Comparison of ENCODE assay signal across 8 cellular contexts in the genomic region with DNA sequence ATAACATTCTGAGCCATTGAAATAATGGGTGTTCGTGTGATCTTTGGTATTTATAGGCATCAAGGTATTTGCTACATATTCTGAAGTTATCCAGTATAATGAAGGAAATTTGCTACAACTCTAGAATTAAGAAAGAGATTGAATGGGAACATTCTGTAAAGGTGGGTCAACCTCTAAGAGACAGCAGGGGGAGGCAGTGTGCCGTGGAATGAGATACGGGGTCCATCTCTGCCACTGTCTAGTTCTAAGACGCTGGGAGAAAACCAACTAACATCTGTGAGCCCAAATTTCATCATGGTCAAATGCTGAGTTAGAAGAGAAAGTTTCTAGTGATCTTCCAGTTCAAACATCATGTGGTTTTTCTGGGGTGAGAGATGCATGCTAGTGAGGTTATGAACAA.
A peak's percentile ranks its signal among the peaks of the same experiment; 100 is the strongest.
DNase-seq lines count a peak whose midpoint lies in the region; ATAC-seq and TF ChIP-seq lines count a peak whose summit lies in the region.

No MANE protein-coding gene starts in this region.

- no peaks in the 10 kb centered on the region for H3K36me3 Mint-ChIP-seq in mesothelial cell of epicardium

- TF ChIP-seq CTCF in GM10248 (IDR thresholded peaks at IDR 0.05; ENCODE audit: control extremely low read depth, extremely low read depth, low read depth, missing control alignments) = peak; percentile 53
- peak; percentile 44; the same call in 1 of the 2 replicates for TF ChIP-seq CTCF in VCaP (conservative IDR thresholded peaks at IDR 0.05)
- peak; percentile 46 for TF ChIP-seq CTCF in mesothelial cell of epicardium (IDR thresholded peaks at IDR 0.05; ENCODE audit: unreplicated experiment)

- H3K4me3 Mint-ChIP-seq in mesothelial cell of epicardium = no peak overlapping the region
- H3K4me3 Mint-ChIP-seq in stimulated activated naive CD8-positive, alpha-beta T cell treated with anti-CD3 and anti-CD28 coated beads, Interleukin-15, amount 100 ng/mL, for 72 hours = no peak overlapping the region

- H3K27ac ChIP-seq in VCaP = no peak overlapping the region

- CTCF ChIA-PET in GM10248 (lab: Yijun Ruan, JAX) = interaction anchor here (1.6 to 3.1 kb wide), 2 partner anchors 18 to 185 kb away, joined by 3 to 12 read pairs; no protein-coding TSS in a partner anchor

- H3K27ac Mint-ChIP-seq in mesothelial cell of epicardium = no peak overlapping the region
- H3K27ac Mint-ChIP-seq in stimulated activated naive CD8-positive, alpha-beta T cell treated with anti-CD3 and anti-CD28 coated beads, Interleukin-15, amount 100 ng/mL, for 72 hours = no peak overlapping the region

- POLR2A ChIA-PET in GM10248 (lab: Yijun Ruan, JAX) = no interaction called here

- H3K4me1 Mint-ChIP-seq in mesothelial cell of epicardium = peaks cover 10% of the 10 kb centered on the region
- H3K4me1 Mint-ChIP-seq in stimulated activated naive CD8-positive, alpha-beta T cell treated with anti-CD3 and anti-CD28 coated beads, Interleukin-15, amount 100 ng/mL, for 72 hours = no peaks in the 10 kb centered on the region

- DNase-seq in GM10248 (ENCODE audit: extremely low spot score) (peak; percentile 38), mesothelial cell of epicardium (ENCODE audit: low spot score in 2 of 2, unreplicated experiment in 2 of 2) (peak; percentile 34 to 66), HCEC 1CT (no peak), NCI-H1092 treated with DMSO at 0.1 percent for 48 hours (lab: John Stamatoyannopoulos, UW) (no peak)
- no peak for DNase-seq in stimulated activated naive CD8-positive, alpha-beta T cell treated with anti-CD3 and anti-CD28 coated beads, Interleukin-15, amount 100 ng/mL, for 72 hours

- no peaks in the 10 kb centered on the region for H3K9me3 Mint-ChIP-seq in mesothelial cell of epicardium
- H3K9me3 Mint-ChIP-seq in stimulated activated naive CD8-positive, alpha-beta T cell treated with anti-CD3 and anti-CD28 coated beads, Interleukin-15, amount 100 ng/mL, for 72 hours = peaks cover 9 to 11% of the 10 kb centered on the region in 2 donors

- H3K27me3 Mint-ChIP-seq in mesothelial cell of epicardium (ENCODE audit: low read depth) = peaks cover 11% of the 10 kb centered on the region
- H3K27me3 Mint-ChIP-seq in stimulated activated naive CD8-positive, alpha-beta T cell treated with anti-CD3 and anti-CD28 coated beads, Interleukin-15, amount 100 ng/mL, for 72 hours = no peaks in the 10 kb centered on the region

- peak; percentile 93 for ATAC-seq in GM21381 (IDR thresholded peaks at IDR 0.05; ENCODE audit: unreplicated experiment)
- peak; percentile 81 for ATAC-seq in HG03521 (IDR thresholded peaks at IDR 0.05; ENCODE audit: unreplicated experiment)
- ATAC-seq in stimulated activated naive CD8-positive, alpha-beta T cell treated with anti-CD3 and anti-CD28 coated beads, Interleukin-15, amount 100 ng/mL, for 72 hours = no peak

Comparison
In these comparisons a context has a peak if more than half of its experiments do, and no peak if none do; other contexts are left out.
1. DNase-seq: peak in GM10248 (single experiment) and mesothelial cell of epicardium (2 of 2); none in stimulated activated naive CD8-positive, alpha-beta T cell treated with anti-CD3 and anti-CD28 coated beads, Interleukin-15, amount 100 ng/mL, for 72 hours (0 of 2), HCEC 1CT (single experiment) and NCI-H1092 treated with DMSO at 0.1 percent for 48 hours (single experiment).
2. Peak in every context shown above with its lines, with median percentiles within 50 percentile points of each other: CTCF ChIP-seq.